1 cellular context compared by ENCODE assay signal in genomic region chr5:134018986-134019316, GRCh38.
TF ChIP-seq lines count a peak whose summit lies in the region.

No MANE protein-coding gene starts in this region.

TF ChIP-seq in K562, 482 proteins besides CTCF, POLR2A, EP300 and RAD21:
- TF ChIP-seq ZNF277 (CRISPR knock-in tag; IDR thresholded peaks at IDR 0.05; ENCODE audit: borderline replicate concordance): no peak
- TF ChIP-seq, protein P1, sequence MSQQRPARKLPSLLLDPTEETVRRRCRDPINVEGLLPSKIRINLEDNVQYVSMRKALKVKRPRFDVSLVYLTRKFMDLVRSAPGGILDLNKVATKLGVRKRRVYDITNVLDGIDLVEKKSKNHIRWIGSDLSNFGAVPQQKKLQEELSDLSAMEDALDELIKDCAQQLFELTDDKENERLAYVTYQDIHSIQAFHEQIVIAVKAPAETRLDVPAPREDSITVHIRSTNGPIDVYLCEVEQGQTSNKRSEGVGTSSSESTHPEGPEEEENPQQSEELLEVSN (IDR thresholded peaks at IDR 0.05; ENCODE audit: borderline replicate concordance in 1 of 2, extremely low read depth in 1 of 2, insufficient read depth in 1 of 2, insufficient read length in 1 of 2, low read depth in 1 of 2, low read length in 1 of 2, poor library complexity in 1 of 2, severe bottlenecking in 1 of 2): no peak
- no peak for TF ChIP-seq PCBP1 (IDR thresholded peaks at IDR 0.05; ENCODE audit: low read depth, low read length, poor library complexity, severe bottlenecking)
- TF ChIP-seq SMARCC2 (IDR thresholded peaks at IDR 0.05; ENCODE audit: low read depth): no peak
- no peak for TF ChIP-seq HMG20B (CRISPR knock-in tag; IDR thresholded peaks at IDR 0.05)
- no peak for TF ChIP-seq SRSF1 (IDR thresholded peaks at IDR 0.05; ENCODE audit: low read depth, low read length)
- TF ChIP-seq ZNF79 (CRISPR knock-in tag; IDR thresholded peaks at IDR 0.05; ENCODE audit: low read depth): no peak
- TF ChIP-seq HMGN3 (IDR thresholded peaks at IDR 0.05; ENCODE audit: borderline replicate concordance, extremely low read depth, insufficient read length, low read depth, low read length): no peak
